In genomic region chr7:26853788-26854393, GRCh38 we compare ENCODE assay signal across 8 cellular contexts.
DNase-seq lines count a peak whose midpoint lies in the region; ATAC-seq and TF ChIP-seq lines count a peak whose summit lies in the region.

No MANE protein-coding gene starts in this region.

- H3K4me3 Mint-ChIP-seq in memory B cell = no peak overlapping the region

- no peak overlapping the region for H3K27ac Mint-ChIP-seq in memory B cell

- H3K9me3 Mint-ChIP-seq in memory B cell = no peaks in the 10 kb centered on the region

- H3K4me1 Mint-ChIP-seq in memory B cell = peaks cover 10% of the 10 kb centered on the region

- H3K36me3 Mint-ChIP-seq in memory B cell = peaks cover 9% of the 10 kb centered on the region

- no peaks in the 10 kb centered on the region for H3K27me3 Mint-ChIP-seq in memory B cell

- peak; percentile 52 for TF ChIP-seq CTCF in cardiac fibroblast (IDR thresholded peaks at IDR 0.05; ENCODE audit: low read depth, low read length)

- DNase-seq in NCI-H2107 treated with DMSO at 0.1 percent for 48 hours (lab: John Stamatoyannopoulos, UW; ENCODE audit: unreplicated experiment) (peak; percentile 40), NCI-H2107 (lab: John Stamatoyannopoulos, UW) (no peak), NCI-H2227 treated with DMSO at 0.1 percent for 48 hours (lab: John Stamatoyannopoulos, UW) (peak; percentile 27), cardiac fibroblast (ENCODE audit: low read depth in 2 of 2) (peak; percentile 63 to 64), memory B cell (ENCODE audit: low spot score in 2 of 2) (peak in 1 of 2 donors; percentile 26), NCI-H524 treated with DMSO at 0.1 percent for 48 hours (lab: John Stamatoyannopoulos, UW) (no peak), ecto neural progenitor cell (ENCODE audit: low spot score) (no peak)

- no peak overlapping the region for H3K4me3 ChIP-seq in cardiac fibroblast (replicated peaks in 1 of 2; ENCODE audit: low read depth in 2 of 2, low read length in 2 of 2)

- peak; percentile 52 for ATAC-seq in memory B cell (ENCODE audit: low read depth)
- no peak for ATAC-seq in GM18909 (IDR thresholded peaks at IDR 0.05; ENCODE audit: poor library complexity, unreplicated experiment)

Comparison
In these comparisons a context has a peak if more than half of its experiments do, and no peak if none do; other contexts are left out.
1. DNase-seq: peak in NCI-H2107 treated with DMSO at 0.1 percent for 48 hours (single experiment), NCI-H2227 treated with DMSO at 0.1 percent for 48 hours (single experiment) and cardiac fibroblast (2 of 2); none in NCI-H2107 (single experiment), NCI-H524 treated with DMSO at 0.1 percent for 48 hours (single experiment) and ecto neural progenitor cell (single experiment).